Comparison of ENCODE assay signal across 19 cellular contexts in the genomic region with DNA sequence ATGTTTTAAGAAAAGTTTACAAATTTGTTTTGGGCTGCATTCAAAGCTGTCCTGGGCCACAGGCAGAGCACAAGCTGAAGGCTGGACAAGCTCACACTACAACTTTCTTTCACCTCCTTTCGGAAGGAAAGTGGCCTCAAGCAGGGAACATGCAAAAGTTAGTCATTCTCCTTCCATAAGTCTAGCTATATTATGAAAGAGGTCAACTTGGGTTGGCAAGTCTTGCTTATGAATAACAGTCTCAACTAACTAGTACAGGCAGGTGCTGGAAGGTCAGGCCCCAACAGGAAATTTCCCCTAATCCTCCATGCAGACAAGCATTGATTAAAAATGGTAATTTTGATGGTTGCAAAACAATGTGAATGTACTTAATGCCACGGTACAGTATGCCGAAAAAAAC.
DNase-seq lines count a peak whose midpoint lies in the region; ATAC-seq and TF ChIP-seq lines count a peak whose summit lies in the region.
"Had no signal": no experiment of that assay in that cellular context is flagged by ENCODE, and none has a peak within 500 bp of the region (broad histone marks: within the 10 kb centered on the region; RNA-seq: fewer than 3 reads in every experiment).

No MANE protein-coding gene starts in this region.

- peaks cover 11% of the 10 kb centered on the region for H3K36me3 ChIP-seq in Karpas-422 (ENCODE audit: insufficient read depth, low read length)
- H3K36me3 ChIP-seq: BLaER1, MG63, Peyer's patch had no signal

- H3K27me3 Mint-ChIP-seq in activated B cell treated with CpG ODN at 0.5 μM for 24 hours, result no peaks in the 10 kb centered on the region
- H3K27me3 Mint-ChIP-seq: CD4-positive, alpha-beta memory T cell had no signal

- no peak for ATAC-seq in activated B cell treated with CpG ODN at 0.5 μM for 24 hours (ENCODE audit: low read depth)
- peak; percentile 94 for ATAC-seq in esophagus mucosa
- ATAC-seq in HG02938 (IDR thresholded peaks at IDR 0.05; ENCODE audit: unreplicated experiment), result no peak
- ATAC-seq in activated CD4-positive, CD25-positive, alpha-beta regulatory T cell treated with anti-CD3 and anti-CD28 coated beads, Interleukin-2, amount 50 U/mL, for 24 hours, result no peak
- ATAC-seq in HG02588 (IDR thresholded peaks at IDR 0.05; ENCODE audit: unreplicated experiment), result no peak

- H3K36me3 Mint-ChIP-seq in activated B cell treated with CpG ODN at 0.5 μM for 24 hours (ENCODE audit: low read depth), result peaks cover 18% of the 10 kb centered on the region
- H3K36me3 Mint-ChIP-seq: CD4-positive, alpha-beta memory T cell had no signal

- H3K4me1 Mint-ChIP-seq in activated B cell treated with CpG ODN at 0.5 μM for 24 hours, result peaks cover 73% of the 10 kb centered on the region

- DNase-seq in Karpas-422 (no peak), activated B cell treated with CpG ODN at 0.5 μM for 24 hours (no peak), renal cortical epithelial cell (ENCODE audit: low read depth) (peak; percentile 83)
- DNase-seq: Calu3; CD4-positive, alpha-beta memory T cell; GF-D8; MG63; NCI-H1048; NCI-H1436; NCI-H1930; NCI-H345; NCI-H526; Peyer's patch; Right ventricle myocardium superior had no signal

- no peaks in the 10 kb centered on the region for H3K9me3 Mint-ChIP-seq in activated B cell treated with CpG ODN at 0.5 μM for 24 hours

- peak overlapping the region; percentile 89 for H3K27ac ChIP-seq in Karpas-422 (ENCODE audit: low read length)
- H3K27ac ChIP-seq: BLaER1, Peyer's patch had no signal

- intact Hi-C loops in activated B cell treated with CpG ODN at 0.5 μM for 24 hours (cut with micrococcal nuclease), result no loop called here

- H3K4me2 ChIP-seq in Karpas-422 (ENCODE audit: low read depth, low read length, poor library complexity, severe bottlenecking), result peak overlapping the region; percentile 57
- H3K4me2 ChIP-seq: BLaER1 had no signal

- H3K79me2 ChIP-seq in Karpas-422 (ENCODE audit: low read length), result peaks cover 96% of the 10 kb centered on the region

- TF ChIP-seq CTCF in activated B cell treated with CpG ODN at 0.5 μM for 24 hours (IDR thresholded peaks at IDR 0.05), result no peak

- CTCF ChIA-PET in activated B cell treated with CpG ODN at 0.5 μM for 24 hours (lab: Charles Lee), result interaction anchor here (0.7 kb wide), 1 partner anchor 10 kb away, joined by 4 read pairs; no protein-coding TSS in a partner anchor

- H3K9ac ChIP-seq in Karpas-422 (ENCODE audit: low read length), result no peak overlapping the region
- H3K9ac ChIP-seq: BLaER1 had no signal

- H3K9me3 ChIP-seq in Karpas-422 (ENCODE audit: low read length), result no peaks in the 10 kb centered on the region
- H3K9me3 ChIP-seq: BLaER1, MG63, Peyer's patch had no signal

- H3K27me3 ChIP-seq in Karpas-422 (ENCODE audit: low read length), result no peaks in the 10 kb centered on the region
- H3K27me3 ChIP-seq: BLaER1, MG63, Peyer's patch had no signal

- H3K4me1 ChIP-seq in Karpas-422 (ENCODE audit: low read length), result peaks cover 90% of the 10 kb centered on the region

- POLR2A ChIA-PET in activated B cell treated with CpG ODN at 0.5 μM for 24 hours (lab: Charles Lee), result interaction anchor here (1.0 kb wide), 1 partner anchor 26 kb away, joined by 11 read pairs; no protein-coding TSS in a partner anchor

- no peak overlapping the region for H3K4me3 ChIP-seq in Karpas-422 (ENCODE audit: low read length)
- H3K4me3 ChIP-seq: BLaER1, MG63, Peyer's patch had no signal

- no peak overlapping the region for H3K4me3 Mint-ChIP-seq in activated B cell treated with CpG ODN at 0.5 μM for 24 hours
- H3K4me3 Mint-ChIP-seq: CD4-positive, alpha-beta memory T cell had no signal

- no peaks in the 10 kb centered on the region for H4K20me1 ChIP-seq in Karpas-422 (ENCODE audit: insufficient read depth, low read depth, low read length)
- H4K20me1 ChIP-seq: BLaER1 had no signal

- no peak overlapping the region for H2AFZ ChIP-seq in Karpas-422 (ENCODE audit: low read length)

- no peaks in the 10 kb centered on the region for H3K9me2 ChIP-seq in Karpas-422 (replicated peaks; ENCODE audit: insufficient read depth, low read length)

- H3K27ac Mint-ChIP-seq in activated B cell treated with CpG ODN at 0.5 μM for 24 hours, result peak overlapping the region; percentile 18
- H3K27ac Mint-ChIP-seq: CD4-positive, alpha-beta memory T cell had no signal
